Comparison of ENCODE assay signal across 1 cellular context in genomic region chr1:109187127-109187526, GRCh38.
TF ChIP-seq lines count a peak whose summit lies in the region.

No MANE protein-coding gene starts in this region.

TF ChIP-seq in HepG2, 621 proteins besides CTCF, POLR2A, EP300 and RAD21 (continued from another document):
- TF ChIP-seq PBX3 (CRISPR knock-in tag; IDR thresholded peaks at IDR 0.05; ENCODE audit: borderline replicate concordance) (no peak), ZKSCAN1 (IDR thresholded peaks at IDR 0.05; ENCODE audit: low read length) (no peak), THAP7 (CRISPR knock-in tag; IDR thresholded peaks at IDR 0.05) (no peak), ZNF850 (CRISPR knock-in tag; conservative IDR thresholded peaks at IDR 0.05) (no peak), ZNF609 (CRISPR knock-in tag; IDR thresholded peaks at IDR 0.05; ENCODE audit: borderline replicate concordance) (no peak), PHF8 (CRISPR knock-in tag; IDR thresholded peaks at IDR 0.05) (no peak), ZNF317 (CRISPR knock-in tag; IDR thresholded peaks at IDR 0.05) (no peak), GABPA (IDR thresholded peaks at IDR 0.05; ENCODE audit: low read depth, low read length) (no peak), GABPA (CRISPR knock-in tag; IDR thresholded peaks at IDR 0.05; ENCODE audit: low read depth) (no peak), ZNF615 (CRISPR knock-in tag; IDR thresholded peaks at IDR 0.05; ENCODE audit: borderline replicate concordance) (no peak), ZNF773 (CRISPR knock-in tag; IDR thresholded peaks at IDR 0.05; ENCODE audit: borderline replicate concordance) (no peak), ZBTB10 (CRISPR knock-in tag; IDR thresholded peaks at IDR 0.05; ENCODE audit: borderline replicate concordance) (no peak), KLF13 (CRISPR knock-in tag; IDR thresholded peaks at IDR 0.05) (no peak), ZNF460 (CRISPR knock-in tag; IDR thresholded peaks at IDR 0.05; ENCODE audit: borderline replicate concordance) (no peak), ZNF562 (CRISPR knock-in tag; IDR thresholded peaks at IDR 0.05; ENCODE audit: borderline replicate concordance) (no peak), SNAPC4 (CRISPR knock-in tag; IDR thresholded peaks at IDR 0.05) (no peak), ZNF646 (CRISPR knock-in tag; IDR thresholded peaks at IDR 0.05) (no peak), ZNF34 (CRISPR knock-in tag; IDR thresholded peaks at IDR 0.05; ENCODE audit: borderline replicate concordance) (no peak), PATZ1 (CRISPR knock-in tag; IDR thresholded peaks at IDR 0.05) (no peak)
